ENCODE assay signal across 8 cellular contexts in genomic region chr12:122079532-122080081, GRCh38. TPM values are rescaled to one million over a fixed set of nuclear protein-coding genes. Genes with fewer than 3 reads are reported as not detected.
DNase-seq lines count a peak whose midpoint lies in the region; ATAC-seq, FAIRE-seq and TF ChIP-seq lines count a peak whose summit lies in the region.

No MANE protein-coding gene starts in this region.

- no peaks in the 10 kb centered on the region for H3K36me3 ChIP-seq in colonic mucosa

- peak overlapping the region; percentile 80 for H3K27ac ChIP-seq in colonic mucosa

- no peak for TF ChIP-seq CTCF in colonic mucosa (IDR thresholded peaks at IDR 0.05)

- no peaks in the 10 kb centered on the region for H3K9me3 ChIP-seq in colonic mucosa

- peak overlapping the region; percentile 87 to 95 (median 91) for H3K27ac Mint-ChIP-seq in naive B cell

- H3K9me3 Mint-ChIP-seq in naive B cell = no peaks in the 10 kb centered on the region

- no peaks in the 10 kb centered on the region for H3K36me3 Mint-ChIP-seq in naive B cell

- no peak for FAIRE-seq in GM19239 (lab: Jason Lieb, UNC)

- DNase-seq in NOMO-1 (lab: John Stamatoyannopoulos, UW; ENCODE audit: unreplicated experiment in 2 of 2) (peak; percentile 22 to 43), colonic mucosa (peak; percentile 42), naive B cell (no peak), activated gamma-delta T cell treated with Interleukin-2 at 50 U/mL for 16 hours (no peak), NCI-H226 (no peak), GM19239 (ENCODE audit: insufficient read length, low spot score) (no peak)

- H3K4me1 Mint-ChIP-seq in naive B cell = peaks cover 45 to 73% (median 68%) of the 10 kb centered on the region in 3 donors

- peak overlapping the region; percentile 86 to 96 (median 94) for H3K4me3 Mint-ChIP-seq in naive B cell

- H3K27me3 ChIP-seq in colonic mucosa = no peaks in the 10 kb centered on the region

- no peaks in the 10 kb centered on the region for H3K27me3 Mint-ChIP-seq in naive B cell

- H3K4me3 ChIP-seq in GM08714 (ENCODE audit: low read length) = peak overlapping the region; percentile 64
- H3K4me3 ChIP-seq in colonic mucosa = peak overlapping the region; percentile 81

- ATAC-seq in naive B cell (ENCODE audit: low read depth in 2 of 2) (no peak), GM18498 (IDR thresholded peaks at IDR 0.05; ENCODE audit: unreplicated experiment) (no peak)

- intact Hi-C loops in colonic mucosa (cut with DNase I) = loop anchor here (5.0 kb wide), 1 partner anchor 38 kb away; no protein-coding TSS in a partner anchor

- H3K9ac ChIP-seq in colonic mucosa (ENCODE audit: low read depth in 2 of 2, low read length in 2 of 2) = peak overlapping the region; percentile 87 to 90

- peaks cover 11% of the 10 kb centered on the region for H3K4me1 ChIP-seq in colonic mucosa

RNA-seq across cellular contexts. Expression of gene MLXIP, which starts 1.1 kb away (rescaled TPM):
- 100 to 1,000 TPM; 158 to 201 TPM for total RNA-seq in colonic mucosa
- polyA plus RNA-seq in naive B cell (ENCODE audit: low read depth in 6 of 6) = 10 to 100 TPM in 4 of 6 donors, 1 to 10 TPM in 2; 8.5 to 30.4 (median 11.0) TPM

RNA-seq across cellular contexts. Expression of gene BCL7A, which starts 57.9 kb away (rescaled TPM):
- 10 to 100 TPM in 1 of 2 donors, 1 to 10 TPM in 1; 7.0 to 10.0 TPM for total RNA-seq in colonic mucosa
- 100 to 1,000 TPM in 3 of 6 donors, 10 to 100 TPM in 3; 65.2 to 135 (median 87.0) TPM for polyA plus RNA-seq in naive B cell (ENCODE audit: low read depth in 6 of 6)

Comparison
In these comparisons a context has a peak if more than half of its experiments do, and no peak if none do; other contexts are left out.
1. DNase-seq: peak in NOMO-1 (2 of 2) and colonic mucosa (single experiment); none in naive B cell (single experiment), activated gamma-delta T cell treated with Interleukin-2 at 50 U/mL for 16 hours (single experiment), NCI-H226 (single experiment) and GM19239 (single experiment).